Comparison of ENCODE assay signal across 10 cellular contexts in genomic region chr22:36155702-36156101, GRCh38. TPM values are rescaled to one million over a fixed set of nuclear protein-coding genes. Genes with fewer than 3 reads are reported as not detected.
DNase-seq lines count a peak whose midpoint lies in the region; ATAC-seq and TF ChIP-seq lines count a peak whose summit lies in the region.
"Had no signal": no experiment of that assay in that cellular context is flagged by ENCODE, and none has a peak within 500 bp of the region (broad histone marks: within the 10 kb centered on the region; RNA-seq: fewer than 3 reads in every experiment).

No MANE protein-coding gene starts in this region.

- H3K4me3 ChIP-seq in ACC112 (ENCODE audit: low read depth, low read length) (no peak overlapping the region), fibroblast of villous mesenchyme (ENCODE audit: low read depth, low read length) (no peak overlapping the region), osteoblast (ENCODE audit: insufficient read depth, low read length) (no peak overlapping the region)

- peak overlapping the region; percentile 95 for H3K4me3 Mint-ChIP-seq in activated CD4-positive, alpha-beta memory T cell treated with anti-CD3 and anti-CD28 coated beads, Interleukin-2, amount 10 ng/mL, durations not matched to agents 7 days and 5 days

- DNase-seq in activated CD4-positive, alpha-beta memory T cell treated with anti-CD3 and anti-CD28 coated beads, Interleukin-2, amount 10 ng/mL, durations not matched to agents 7 days and 5 days = no peak
- DNase-seq in fibroblast of villous mesenchyme (ENCODE audit: low read depth) (peak; percentile 52), osteoblast (ENCODE audit: insufficient read length, low spot score, missing footprints) (no peak), GM13976 (ENCODE audit: low spot score) (no peak), NCI-H524 treated with DMSO at 0.1 percent for 48 hours (lab: John Stamatoyannopoulos, UW) (no peak), DMS79 (lab: John Stamatoyannopoulos, UW) (no peak)
- DNase-seq: DMS 273 treated with DMSO at 0.1 percent for 48 hours, RPMI8226 had no signal

- H3K27me3 ChIP-seq in ACC112 (ENCODE audit: insufficient read depth, low read length) (no peaks in the 10 kb centered on the region), osteoblast (ENCODE audit: insufficient read depth, low read length) (no peaks in the 10 kb centered on the region)

- H4K20me1 ChIP-seq in osteoblast (ENCODE audit: insufficient read depth, low read length) = no peaks in the 10 kb centered on the region

- H3K36me3 Mint-ChIP-seq in activated CD4-positive, alpha-beta memory T cell treated with anti-CD3 and anti-CD28 coated beads, Interleukin-2, amount 10 ng/mL, durations not matched to agents 7 days and 5 days (ENCODE audit: low read depth) = peaks cover 91% of the 10 kb centered on the region

- H2AFZ ChIP-seq in ACC112 (ENCODE audit: low read length, unreplicated experiment) (no peak overlapping the region), osteoblast (ENCODE audit: low read length) (peak overlapping the region; percentile 93)

- H3K36me3 ChIP-seq in ACC112 (ENCODE audit: insufficient read depth, low read length) (peaks cover 4% of the 10 kb centered on the region; the same call in 1 of the 2 replicates), osteoblast (ENCODE audit: insufficient read depth, low read length) (no peaks in the 10 kb centered on the region)

- H3K27me3 Mint-ChIP-seq in activated CD4-positive, alpha-beta memory T cell treated with anti-CD3 and anti-CD28 coated beads, Interleukin-2, amount 10 ng/mL, durations not matched to agents 7 days and 5 days = no peaks in the 10 kb centered on the region

- in situ Hi-C loops in GM13976 (cut with MboI; ENCODE audit: low sequenced_read_pairs, unreplicated experiment) = no loop called here

- CTCF ChIA-PET in activated CD4-positive, alpha-beta memory T cell treated with anti-CD3 and anti-CD28 coated beads, Interleukin-2, amount 10 ng/mL, durations not matched to agents 7 days and 5 days (lab: Charles Lee) = interaction anchor here (1.4 to 1.5 kb wide), 2 partner anchors 11 to 21 kb away, joined by 4 to 8 read pairs; no protein-coding TSS in a partner anchor

- no peaks in the 10 kb centered on the region for H3K9me3 ChIP-seq in osteoblast (ENCODE audit: low read depth, low read length)

- ATAC-seq in HG02884 (IDR thresholded peaks at IDR 0.05; ENCODE audit: unreplicated experiment) = no peak

- H3K4me1 Mint-ChIP-seq in activated CD4-positive, alpha-beta memory T cell treated with anti-CD3 and anti-CD28 coated beads, Interleukin-2, amount 10 ng/mL, durations not matched to agents 7 days and 5 days = peaks cover 85% of the 10 kb centered on the region

- POLR2A ChIA-PET in activated CD4-positive, alpha-beta memory T cell treated with anti-CD3 and anti-CD28 coated beads, Interleukin-2, amount 10 ng/mL, durations not matched to agents 7 days and 5 days (lab: Charles Lee) = interaction anchor here (0.6 to 1.0 kb wide), 3 partner anchors 10 to 124 kb away, joined by 3 read pairs; no protein-coding TSS in a partner anchor

- peaks cover 30% of the 10 kb centered on the region for H3K4me1 ChIP-seq in ACC112 (ENCODE audit: control insufficient read depth, insufficient read depth, low read length, unreplicated experiment)
- H3K4me1 ChIP-seq in osteoblast (ENCODE audit: insufficient read depth, low read length) = peaks cover 45% of the 10 kb centered on the region

- peak overlapping the region; percentile 92 for H3K4me2 ChIP-seq in osteoblast (ENCODE audit: insufficient read depth, low read length)

- H3K79me2 ChIP-seq in ACC112 (ENCODE audit: control insufficient read depth, insufficient read depth, low read length, unreplicated experiment) (peaks cover 36% of the 10 kb centered on the region), osteoblast (ENCODE audit: insufficient read depth, low read length) (no peaks in the 10 kb centered on the region)

- H3K9me3 Mint-ChIP-seq in activated CD4-positive, alpha-beta memory T cell treated with anti-CD3 and anti-CD28 coated beads, Interleukin-2, amount 10 ng/mL, durations not matched to agents 7 days and 5 days = no peaks in the 10 kb centered on the region

- TF ChIP-seq CTCF in fibroblast of villous mesenchyme (IDR thresholded peaks at IDR 0.05; ENCODE audit: insufficient read depth, low read depth, low read length) = no peak
- TF ChIP-seq CTCF in osteoblast (IDR thresholded peaks at IDR 0.05; ENCODE audit: extremely low read depth, low read depth, low read length) = no peak
- TF ChIP-seq CTCF in GM13976 (IDR thresholded peaks at IDR 0.05; ENCODE audit: borderline replicate concordance, control extremely low read depth, extremely low read depth, insufficient read depth, missing control alignments) = no peak

- H3K27ac Mint-ChIP-seq in activated CD4-positive, alpha-beta memory T cell treated with anti-CD3 and anti-CD28 coated beads, Interleukin-2, amount 10 ng/mL, durations not matched to agents 7 days and 5 days = peak overlapping the region; percentile 91

- H3K27ac ChIP-seq in ACC112 (ENCODE audit: low read depth, low read length) = peak overlapping the region; percentile 85; the same call in 1 of the 2 replicates
- H3K27ac ChIP-seq in osteoblast (ENCODE audit: low read depth, low read length) = peak overlapping the region; percentile 92

RNA-seq across cellular contexts. Expression of gene APOL3, which starts 4.9 kb away (rescaled TPM):
- 100 to 1,000 TPM; 119 to 121 TPM for total RNA-seq in activated CD4-positive, alpha-beta memory T cell treated with anti-CD3 and anti-CD28 coated beads, Interleukin-2, amount 10 ng/mL, durations not matched to agents 7 days and 5 days
- total RNA-seq in fibroblast of villous mesenchyme = 9.7 and 10.4 TPM in 2 replicates
- total RNA-seq in osteoblast = 12.1 and 13.8 TPM in 2 replicates

RNA-seq across cellular contexts. Expression of gene APOL4, which starts 45.9 kb away (rescaled TPM):
- total RNA-seq in activated CD4-positive, alpha-beta memory T cell treated with anti-CD3 and anti-CD28 coated beads, Interleukin-2, amount 10 ng/mL, durations not matched to agents 7 days and 5 days = 1 to 10 TPM; 7.5 to 7.6 TPM
- total RNA-seq in fibroblast of villous mesenchyme = not detected in 2 replicates
- total RNA-seq in osteoblast = 2.9 and 4.4 TPM in 2 replicates
